In genomic region chr2:172889767-172890430, GRCh38 we compare ENCODE assay signal across 23 cellular contexts.
DNase-seq lines count a peak whose midpoint lies in the region; ATAC-seq and TF ChIP-seq lines count a peak whose summit lies in the region.
"Had no signal": no experiment of that assay in that cellular context is flagged by ENCODE, and none has a peak within 500 bp of the region (broad histone marks: within the 10 kb centered on the region; RNA-seq: fewer than 3 reads in every experiment).

No MANE protein-coding gene starts in this region.

- H3F3A ChIP-seq in SK-N-SH (replicated peaks; ENCODE audit: insufficient read depth) = no peaks in the 10 kb centered on the region

- no peaks in the 10 kb centered on the region for H4K20me1 ChIP-seq in SK-N-SH (ENCODE audit: insufficient read depth)

- no peak overlapping the region for H3K9ac ChIP-seq in SK-N-SH
- H3K9ac ChIP-seq in mesenchymal stem cell (ENCODE audit: low read length) = no peak overlapping the region

- WGBS in SK-N-SH (ENCODE audit: low lambda C conversion rate) = 18% methylated on average over 7 of the region's 7 CpGs
- WGBS in heart left ventricle, 4 donors = 9 to 13% (median 10%) methylated on average over 7 of the region's 7 CpGs
- WGBS in mesenchymal stem cell = 42% methylated on average over 7 of the region's 7 CpGs

- intact Hi-C loops in heart left ventricle (cut with DNase I) = loop anchor here in 1 of 10 donors (5.0 kb wide), 1 partner anchor 37 kb away; no protein-coding TSS in a partner anchor

- H3K23ac ChIP-seq in mesenchymal stem cell (ENCODE audit: low read length in 2 of 2) = no peak overlapping the region

- no peaks in the 10 kb centered on the region for H3K79me2 ChIP-seq in SK-N-SH (ENCODE audit: insufficient read depth)

- no peaks in the 10 kb centered on the region for H3K4me1 Mint-ChIP-seq in natural killer cell treated with Interleukin-12 subunit alpha and Interleukin-12 subunit beta and Interleukin-15 and Interleukin-18, amount 100 ng/mL, for 72 hours (ENCODE audit: low read depth in 2 of 2)
- H3K4me1 Mint-ChIP-seq: activated CD4-positive, alpha-beta T cell treated with anti-CD3 and anti-CD28 coated beads, Interleukin-2, amount 10 ng/mL, durations not matched to agents 7 days and 5 days; activated naive CD4-positive, alpha-beta T cell treated with anti-CD3 and anti-CD28 coated beads, Interleukin-2, amount 50 U/mL, for 24 hours had no signal

- H3K9me3 ChIP-seq in SK-N-SH = no peaks in the 10 kb centered on the region
- H3K9me3 ChIP-seq in heart left ventricle = no peaks in the 10 kb centered on the region
- no peaks in the 10 kb centered on the region for H3K9me3 ChIP-seq in mesenchymal stem cell (ENCODE audit: control insufficient read depth, low read length)
- H3K9me3 ChIP-seq: spleen, thyroid gland had no signal

- no peak overlapping the region for H3K4me3 ChIP-seq in SK-N-SH (ENCODE audit: low read depth in 2 of 2, low read length in 1 of 2)
- H3K4me3 ChIP-seq in heart left ventricle = peak overlapping the region in 2 of 12 donors; percentile 3 to 16
- no peak overlapping the region for H3K4me3 ChIP-seq in mesenchymal stem cell (ENCODE audit: insufficient read depth in 1 of 2, low read depth in 1 of 2, low read length in 2 of 2)
- H3K4me3 ChIP-seq: K562, spleen, thyroid gland had no signal

- no peak overlapping the region for H2BK5ac ChIP-seq in mesenchymal stem cell (ENCODE audit: low read depth, low read length, poor library complexity, severe bottlenecking)

- H2AFZ ChIP-seq in SK-N-SH (ENCODE audit: low read depth) = peak overlapping the region; percentile 29; the same call in 1 of the 2 replicates
- no peak overlapping the region for H2AFZ ChIP-seq in mesenchymal stem cell (ENCODE audit: low read depth, low read length)

- H2BK12ac ChIP-seq in mesenchymal stem cell (ENCODE audit: low read length in 2 of 2) = no peak overlapping the region

- TF ChIP-seq RAD21 in SK-N-SH (IDR thresholded peaks at IDR 0.05; ENCODE audit: low read length) = no peak; the same call in 1 of the 2 replicates

- no peak overlapping the region for H4K91ac ChIP-seq in mesenchymal stem cell (ENCODE audit: low read length)

- H3K36me3 Mint-ChIP-seq in natural killer cell treated with Interleukin-12 subunit alpha and Interleukin-12 subunit beta and Interleukin-15 and Interleukin-18, amount 100 ng/mL, for 72 hours = no peaks in the 10 kb centered on the region
- H3K36me3 Mint-ChIP-seq: activated naive CD4-positive, alpha-beta T cell treated with anti-CD3 and anti-CD28 coated beads, Interleukin-2, amount 50 U/mL, for 24 hours; CD8-positive, alpha-beta T cell had no signal

- H3K36me3 ChIP-seq in SK-N-SH (replicated peaks in 1 of 2; ENCODE audit: control insufficient read depth in 1 of 2, insufficient read depth in 2 of 2, low read length in 1 of 2) = no peaks in the 10 kb centered on the region
- H3K36me3 ChIP-seq in heart left ventricle = no peaks in the 10 kb centered on the region
- no peaks in the 10 kb centered on the region for H3K36me3 ChIP-seq in mesenchymal stem cell (ENCODE audit: control insufficient read depth in 1 of 2, insufficient read depth in 2 of 2, low read depth in 1 of 2, low read length in 2 of 2)
- H3K36me3 ChIP-seq: spleen, thyroid gland had no signal

- no peaks in the 10 kb centered on the region for H3K79me1 ChIP-seq in mesenchymal stem cell (replicated peaks; ENCODE audit: low read length, poor library complexity, severe bottlenecking)

- DNase-seq in LHCN-M2 (ENCODE audit: low read depth) (peak; percentile 18), SK-N-SH (peak; percentile 36), heart left ventricle (peak in 3 of 5 donors; percentile 30 to 42 (median 39)), myocyte (ENCODE audit: low read depth) (peak; percentile 88), foreskin keratinocyte (no peak), mesenchymal stem cell (no peak)
- no peak for DNase-seq in natural killer cell treated with Interleukin-12 subunit alpha and Interleukin-12 subunit beta and Interleukin-15 and Interleukin-18, amount 100 ng/mL, for 72 hours (ENCODE audit: low spot score)
- DNase-seq: activated CD4-positive, alpha-beta T cell treated with anti-CD3 and anti-CD28 coated beads, Interleukin-2, amount 10 ng/mL, durations not matched to agents 7 days and 5 days; CD8-positive, alpha-beta T cell; GDM1; H9; NCI-H2029; NCI-H446; SHP77 treated with DMSO at 0.1 percent for 48 hours; spleen; stimulated activated CD4-positive, alpha-beta T cell treated with anti-CD3 and anti-CD28 coated beads, Interleukin-4, amount 100 ng/mL, for 24 hours; stimulated activated naive CD4-positive, alpha-beta T cell treated with Interleukin-2 at 50 U/mL for 16 hours; T-helper 1 cell; thyroid gland had no signal

- TF ChIP-seq CTCF in SK-N-SH (IDR thresholded peaks at IDR 0.05) = no peak
- no peak for TF ChIP-seq CTCF in heart left ventricle (IDR thresholded peaks at IDR 0.05)
- no peak for TF ChIP-seq CTCF in foreskin keratinocyte (conservative IDR thresholded peaks at IDR 0.05)

- H3K9me2 ChIP-seq in SK-N-SH = no peaks in the 10 kb centered on the region

- POLR2A ChIA-PET in SK-N-SH (lab: Yijun Ruan, JAX) = no interaction called here

- no peak overlapping the region for H4K8ac ChIP-seq in mesenchymal stem cell (ENCODE audit: low read length)

- H2AK5ac ChIP-seq in mesenchymal stem cell (ENCODE audit: low read length, severe bottlenecking) = no peak overlapping the region

- no peaks in the 10 kb centered on the region for H3K9me3 Mint-ChIP-seq in natural killer cell treated with Interleukin-12 subunit alpha and Interleukin-12 subunit beta and Interleukin-15 and Interleukin-18, amount 100 ng/mL, for 72 hours
- H3K9me3 Mint-ChIP-seq: activated CD4-positive, alpha-beta T cell treated with anti-CD3 and anti-CD28 coated beads, Interleukin-2, amount 10 ng/mL, durations not matched to agents 7 days and 5 days; activated naive CD4-positive, alpha-beta T cell treated with anti-CD3 and anti-CD28 coated beads, Interleukin-2, amount 50 U/mL, for 24 hours; CD8-positive, alpha-beta T cell; H9 had no signal

- ATAC-seq in heart left ventricle = peak; percentile 60 to 90 (median 84)
- no peak for ATAC-seq in natural killer cell treated with Interleukin-12 subunit alpha and Interleukin-12 subunit beta and Interleukin-15 and Interleukin-18, amount 100 ng/mL, for 72 hours
- no peak for ATAC-seq in foreskin keratinocyte
- no peak for ATAC-seq in GM21515 (IDR thresholded peaks at IDR 0.05; ENCODE audit: unreplicated experiment)
- ATAC-seq: CD8-positive, alpha-beta T cell; K562 had no signal

- H3K4me2 ChIP-seq in SK-N-SH = no peak overlapping the region
- no peak overlapping the region for H3K4me2 ChIP-seq in mesenchymal stem cell (ENCODE audit: low read length, poor library complexity, severe bottlenecking)

- peaks cover 11% of the 10 kb centered on the region for H3K27me3 ChIP-seq in SK-N-SH (ENCODE audit: insufficient read depth)
- H3K27me3 ChIP-seq in heart left ventricle = no peaks in the 10 kb centered on the region
- H3K27me3 ChIP-seq in foreskin keratinocyte = peaks cover 33% of the 10 kb centered on the region
- H3K27me3 ChIP-seq in mesenchymal stem cell (ENCODE audit: control insufficient read depth in 1 of 2, insufficient read depth in 1 of 2, low read length in 2 of 2) = peaks cover 36 to 51% of the 10 kb centered on the region in 2 experiments
- H3K27me3 ChIP-seq: spleen, thyroid gland had no signal

- TF ChIP-seq EP300 in SK-N-SH (IDR thresholded peaks at IDR 0.05; ENCODE audit: borderline replicate concordance in 1 of 2, low read depth in 1 of 2, low read length in 1 of 2) = peak in 1 of 2 experiments; percentile 60; a peak in 2 of 4 replicates

- peak overlapping the region in 1 of 2 experiments; percentile 94; a peak in 2 of 4 replicates for H3K27ac ChIP-seq in SK-N-SH (ENCODE audit: low read depth in 2 of 2, low read length in 1 of 2)
- peak overlapping the region in 10 of 12 donors; percentile 6 to 60 (median 44) for H3K27ac ChIP-seq in heart left ventricle
- no peak overlapping the region for H3K27ac ChIP-seq in foreskin keratinocyte
- H3K27ac ChIP-seq in mesenchymal stem cell (ENCODE audit: low read length, poor library complexity, severe bottlenecking) = no peak overlapping the region
- H3K27ac ChIP-seq: spleen, thyroid gland, VCaP had no signal

- no peak for TF ChIP-seq POLR2A in heart left ventricle (IDR thresholded peaks at IDR 0.05)

- H3K4ac ChIP-seq in mesenchymal stem cell (ENCODE audit: low read depth in 1 of 2, low read length in 2 of 2) = no peak overlapping the region

- no peak overlapping the region for H3K18ac ChIP-seq in mesenchymal stem cell (ENCODE audit: low read depth in 1 of 2, low read length in 2 of 2)

- no peak overlapping the region for H3K4me3 Mint-ChIP-seq in natural killer cell treated with Interleukin-12 subunit alpha and Interleukin-12 subunit beta and Interleukin-15 and Interleukin-18, amount 100 ng/mL, for 72 hours
- H3K4me3 Mint-ChIP-seq: activated CD4-positive, alpha-beta T cell treated with anti-CD3 and anti-CD28 coated beads, Interleukin-2, amount 10 ng/mL, durations not matched to agents 7 days and 5 days; activated naive CD4-positive, alpha-beta T cell treated with anti-CD3 and anti-CD28 coated beads, Interleukin-2, amount 50 U/mL, for 24 hours; CD8-positive, alpha-beta T cell; H9 had no signal

- H2BK15ac ChIP-seq in mesenchymal stem cell (ENCODE audit: low read depth, poor library complexity, severe bottlenecking) = no peak overlapping the region

- H3K14ac ChIP-seq in mesenchymal stem cell (ENCODE audit: low read length in 2 of 2) = no peak overlapping the region

- H3K27me3 Mint-ChIP-seq in natural killer cell treated with Interleukin-12 subunit alpha and Interleukin-12 subunit beta and Interleukin-15 and Interleukin-18, amount 100 ng/mL, for 72 hours = peaks cover 19 to 26% of the 10 kb centered on the region in 2 donors

- H3K4me1 ChIP-seq in SK-N-SH (ENCODE audit: control insufficient read depth in 1 of 2, insufficient read depth in 2 of 2, low read depth in 1 of 2, low read length in 1 of 2) (peaks cover 0 to 59% of the 10 kb centered on the region in 2 experiments; a peak in 2 of 4 replicates), heart left ventricle (peaks cover 0 to 29% (median 20%) of the 10 kb centered on the region in 12 donors), foreskin keratinocyte (no peaks in the 10 kb centered on the region), mesenchymal stem cell (ENCODE audit: control insufficient read depth, insufficient read depth, low read depth, low read length) (no peaks in the 10 kb centered on the region)
- H3K4me1 ChIP-seq: thyroid gland had no signal

- CTCF ChIA-PET in SK-N-SH (lab: Yijun Ruan, JAX) = interaction anchor here (1.2 to 2.7 kb wide), 2 partner anchors 42 to 193 kb away, joined by 3 to 11 read pairs; no protein-coding TSS in a partner anchor

- no peak overlapping the region for H2BK120ac ChIP-seq in mesenchymal stem cell (ENCODE audit: low read depth, low read length)

- no peak overlapping the region for H3K27ac Mint-ChIP-seq in natural killer cell treated with Interleukin-12 subunit alpha and Interleukin-12 subunit beta and Interleukin-15 and Interleukin-18, amount 100 ng/mL, for 72 hours
- H3K27ac Mint-ChIP-seq: activated CD4-positive, alpha-beta T cell treated with anti-CD3 and anti-CD28 coated beads, Interleukin-2, amount 10 ng/mL, durations not matched to agents 7 days and 5 days; activated naive CD4-positive, alpha-beta T cell treated with anti-CD3 and anti-CD28 coated beads, Interleukin-2, amount 50 U/mL, for 24 hours; CD8-positive, alpha-beta T cell; H9 had no signal

TF ChIP-seq in SK-N-SH, 30 proteins besides CTCF, POLR2A, EP300 and RAD21 (continues in another document):
- no peak for TF ChIP-seq NFIC (IDR thresholded peaks at IDR 0.05; ENCODE audit: borderline replicate concordance)

Comparison
In these comparisons a context has a peak if more than half of its experiments do, and no peak if none do; other contexts are left out.
1. DNase-seq: peak in LHCN-M2 (single experiment), SK-N-SH (single experiment), heart left ventricle (3 of 5) and myocyte (single experiment); none in natural killer cell treated with Interleukin-12 subunit alpha and Interleukin-12 subunit beta and Interleukin-15 and Interleukin-18, amount 100 ng/mL, for 72 hours (single experiment), foreskin keratinocyte (0 of 2) and mesenchymal stem cell (single experiment).
2. H3K27ac ChIP-seq: peak in heart left ventricle (10 of 12); none in foreskin keratinocyte (single experiment) and mesenchymal stem cell (single experiment).
3. ATAC-seq: peak in heart left ventricle (4 of 4); none in natural killer cell treated with Interleukin-12 subunit alpha and Interleukin-12 subunit beta and Interleukin-15 and Interleukin-18, amount 100 ng/mL, for 72 hours (0 of 2), foreskin keratinocyte (single experiment) and GM21515 (single experiment).